ENCODE assay signal across 9 cellular contexts in genomic region chr14:90388437-90388836, GRCh38. TPM values are rescaled to one million over a fixed set of nuclear protein-coding genes. Genes with fewer than 3 reads are reported as not detected.
A peak's percentile ranks its signal among the peaks of the same experiment; 100 is the strongest.
DNase-seq lines count a peak whose midpoint lies in the region; ATAC-seq and TF ChIP-seq lines count a peak whose summit lies in the region.
"Had no signal": no experiment of that assay in that cellular context is flagged by ENCODE, and none has a peak within 500 bp of the region (broad histone marks: within the 10 kb centered on the region; RNA-seq: fewer than 3 reads in every experiment).

No MANE protein-coding gene starts in this region.

- in situ Hi-C loops in IMR-90 (cut with MboI; ENCODE audit: low sequenced_read_pairs) = loop anchor here (25.0 kb wide), 1 partner anchor 774 kb away; no protein-coding TSS in a partner anchor

- H3K9ac ChIP-seq in IMR-90 (ENCODE audit: low read depth, low read length) = no peak overlapping the region
- no peak overlapping the region for H3K9ac ChIP-seq in mesendoderm (ENCODE audit: low read length)

- WGBS in IMR-90 (ENCODE audit: extremely low coverage in 2 of 2, insufficient read length in 1 of 2), 2 experiments = no CpG with 5 or more reads among the region's 4 CpGs
- 41 to 42% methylated on average over 4 of the region's 4 CpGs for WGBS in body of pancreas, 2 donors
- WGBS in mesendoderm (ENCODE audit: extremely low coverage, insufficient coverage, low lambda C conversion rate) = no CpG with 5 or more reads among the region's 4 CpGs

- no peak for TF ChIP-seq RAD21 in IMR-90 (IDR thresholded peaks at IDR 0.05; ENCODE audit: low read length)

- no peaks in the 10 kb centered on the region for H3K36me3 ChIP-seq in IMR-90 (ENCODE audit: control insufficient read depth, insufficient read depth, low read length)
- no peaks in the 10 kb centered on the region for H3K36me3 ChIP-seq in body of pancreas (replicated peaks in 1 of 2; ENCODE audit: insufficient read depth in 1 of 2, low read depth in 2 of 2)
- no peaks in the 10 kb centered on the region for H3K36me3 ChIP-seq in mesendoderm (ENCODE audit: control insufficient read depth, insufficient read depth, low read length)
- H3K36me3 ChIP-seq in uterus = no peaks in the 10 kb centered on the region

- no peak overlapping the region for H3K4me3 ChIP-seq in IMR-90 (ENCODE audit: insufficient read depth, low read depth, low read length)
- no peak overlapping the region for H3K4me3 ChIP-seq in body of pancreas
- no peak overlapping the region for H3K4me3 ChIP-seq in mesendoderm (ENCODE audit: low read length)
- H3K4me3 ChIP-seq in uterus = no peak overlapping the region

- H3K27me3 ChIP-seq in IMR-90 (ENCODE audit: control insufficient read depth, insufficient read depth, low read length) = no peaks in the 10 kb centered on the region
- H3K27me3 ChIP-seq in body of pancreas = no peaks in the 10 kb centered on the region
- H3K27me3 ChIP-seq in mesendoderm (ENCODE audit: insufficient read depth, low read length, poor library complexity) = no peaks in the 10 kb centered on the region
- H3K27me3 ChIP-seq in uterus = no peaks in the 10 kb centered on the region

- intact Hi-C loops in IMR-90 (cut with micrococcal nuclease) = no loop called here
- intact Hi-C loops in body of pancreas (cut with DNase I) = no loop called here
- intact Hi-C loops in uterus (cut with DNase I; ENCODE audit: low total_unique reads) = no loop called here

- H3K9me1 ChIP-seq in IMR-90 (ENCODE audit: insufficient read depth, low read length) = no peaks in the 10 kb centered on the region; the same call in 1 of the 2 replicates

- no peak overlapping the region for H2AFZ ChIP-seq in IMR-90 (replicated peaks; ENCODE audit: low read length, poor library complexity)

- no peak overlapping the region for H2BK20ac ChIP-seq in IMR-90 (ENCODE audit: low read depth, low read length)

- H3K36me3 Mint-ChIP-seq in T-helper 2 cell treated with Interferon-gamma antibody and Interleukin-4, amounts not matched to agents 5 μg/mL and 100 μg/mL, for 36 hours (ENCODE audit: low read depth) = no peaks in the 10 kb centered on the region

- no peaks in the 10 kb centered on the region for H3K9me3 Mint-ChIP-seq in T-helper 2 cell treated with Interferon-gamma antibody and Interleukin-4, amounts not matched to agents 5 μg/mL and 100 μg/mL, for 36 hours

- 0 out of 4 replicates have a peak, but pooled peaks cover 0 to 6% of the 10 kb centered on the region in 2 experiments for H3K79me1 ChIP-seq in IMR-90 (ENCODE audit: low read depth in 1 of 2, low read length in 2 of 2)
- no peaks in the 10 kb centered on the region for H3K79me1 ChIP-seq in mesendoderm (ENCODE audit: low read length)

- H2BK15ac ChIP-seq in IMR-90 (ENCODE audit: low read depth, low read length) (no peak overlapping the region), mesendoderm (replicated peaks; ENCODE audit: low read depth) (no peak overlapping the region)

- H2AK5ac ChIP-seq in IMR-90 (ENCODE audit: low read depth, low read length) = no peak overlapping the region
- no peak overlapping the region for H2AK5ac ChIP-seq in mesendoderm (ENCODE audit: low read length)

- no peak overlapping the region for H3K4me3 Mint-ChIP-seq in T-helper 2 cell treated with Interferon-gamma antibody and Interleukin-4, amounts not matched to agents 5 μg/mL and 100 μg/mL, for 36 hours

- no peak overlapping the region for H4K91ac ChIP-seq in IMR-90 (ENCODE audit: insufficient read depth, low read depth, low read length)

- H3K79me2 ChIP-seq in mesendoderm (ENCODE audit: control insufficient read depth, insufficient read depth, low read length) = no peaks in the 10 kb centered on the region

- no peaks in the 10 kb centered on the region for H3K9me3 ChIP-seq in IMR-90 (ENCODE audit: control insufficient read depth, insufficient read depth, low read length)
- H3K9me3 ChIP-seq in body of pancreas = no peaks in the 10 kb centered on the region
- H3K9me3 ChIP-seq in uterus = no peaks in the 10 kb centered on the region

- H3K23ac ChIP-seq in IMR-90 (ENCODE audit: low read depth, low read length) (no peak overlapping the region), mesendoderm (ENCODE audit: low read length) (no peak overlapping the region)

- H3K27me3 Mint-ChIP-seq in T-helper 2 cell treated with Interferon-gamma antibody and Interleukin-4, amounts not matched to agents 5 μg/mL and 100 μg/mL, for 36 hours (ENCODE audit: low read depth) = no peaks in the 10 kb centered on the region

- TF ChIP-seq CTCF in IMR-90 (conservative IDR thresholded peaks at IDR 0.05; ENCODE audit: low read depth, low read length) (no peak), body of pancreas (IDR thresholded peaks at IDR 0.05) (no peak), uterus (IDR thresholded peaks at IDR 0.05) (no peak)

- no peak overlapping the region for H3K56ac ChIP-seq in IMR-90 (ENCODE audit: extremely low read depth, insufficient read depth, low read length)
- H3K56ac ChIP-seq in mesendoderm (ENCODE audit: low read length) = no peak overlapping the region

- ATAC-seq in IMR-90 (ENCODE audit: low read depth) = peak; percentile 67
- peak; percentile 75 for ATAC-seq in body of pancreas
- ATAC-seq in HG03565 (IDR thresholded peaks at IDR 0.05; ENCODE audit: unreplicated experiment) = no peak

- no peak overlapping the region for H2AK9ac ChIP-seq in IMR-90 (replicated peaks; ENCODE audit: low read depth, low read length, poor library complexity)

- H3K18ac ChIP-seq in IMR-90 (ENCODE audit: low read depth, low read length) = no peak overlapping the region
- H3K18ac ChIP-seq in mesendoderm (ENCODE audit: low read length) = no peak overlapping the region

- dilution Hi-C loops in IMR-90 (cut with HindIII; ENCODE audit: low sequenced_read_pairs, unreplicated experiment) = no loop called here

- no peak overlapping the region for H2BK5ac ChIP-seq in IMR-90 (ENCODE audit: low read depth, low read length, poor library complexity, severe bottlenecking)
- H2BK5ac ChIP-seq in mesendoderm (ENCODE audit: low read length) = no peak overlapping the region

- H4K8ac ChIP-seq in IMR-90 (ENCODE audit: low read depth in 2 of 2, low read length in 2 of 2) (no peak overlapping the region), mesendoderm (ENCODE audit: low read depth, low read length) (no peak overlapping the region)

- H3K4ac ChIP-seq in IMR-90 (ENCODE audit: low read depth, low read length) = no peak overlapping the region
- H3K4ac ChIP-seq in mesendoderm (ENCODE audit: low read depth, low read length) = no peak overlapping the region

- peak; percentile 75 for DNase-seq in EL
- peak; percentile 90 for DNase-seq in IMR-90
- peak; percentile 61 to 73 (median 70) for DNase-seq in body of pancreas
- peak; percentile 77 for DNase-seq in mesendoderm
- no peak for DNase-seq in T-helper 2 cell treated with Interferon-gamma antibody and Interleukin-4, amounts not matched to agents 5 μg/mL and 100 μg/mL, for 36 hours (ENCODE audit: low spot score)
- no peak for DNase-seq in amygdala (lab: John Stamatoyannopoulos, UW)
- DNase-seq in uterus = no peak
- DNase-seq: stimulated activated CD4-positive, alpha-beta T cell treated with anti-CD3 and anti-CD28 coated beads, Interleukin-4, amount 100 ng/mL, for 1 hour had no signal

- peaks cover 18% of the 10 kb centered on the region for H3K4me1 Mint-ChIP-seq in T-helper 2 cell treated with Interferon-gamma antibody and Interleukin-4, amounts not matched to agents 5 μg/mL and 100 μg/mL, for 36 hours (ENCODE audit: low read depth)

- no peak overlapping the region for H3K14ac ChIP-seq in IMR-90 (replicated peaks; ENCODE audit: low read depth, low read length)

- POLR2A ChIA-PET in IMR-90 (lab: Charles Lee; ENCODE audit: unreplicated experiment) = no interaction called here

- no peak overlapping the region for H4K5ac ChIP-seq in IMR-90 (ENCODE audit: low read depth, low read length)
- no peak overlapping the region for H4K5ac ChIP-seq in mesendoderm (ENCODE audit: low read length)

- CTCF ChIA-PET in IMR-90 (lab: Yijun Ruan, JAX) = no interaction called here

- TF ChIP-seq POLR2A in IMR-90 (IDR thresholded peaks at IDR 0.05; ENCODE audit: low read depth, low read length) (no peak), body of pancreas (IDR thresholded peaks at IDR 0.05) (peak in 1 of 3 donors; percentile 34), uterus (IDR thresholded peaks at IDR 0.05) (no peak)

- no TSS peak for BruUV-seq in IMR-90 (replicated peaks; lab: Mats Ljungman, UMichigan)

- H3K4me2 ChIP-seq in IMR-90 (ENCODE audit: low read depth, low read length) (no peak overlapping the region), mesendoderm (ENCODE audit: low read length) (no peak overlapping the region)

- no peaks in the 10 kb centered on the region for H4K20me1 ChIP-seq in IMR-90 (ENCODE audit: insufficient read depth, low read length)

- H2BK120ac ChIP-seq in IMR-90 (ENCODE audit: low read depth, low read length) = 0 out of 2 replicates have a peak overlapping the region, but pooled peaks have one; percentile 9
- H2BK120ac ChIP-seq in mesendoderm (ENCODE audit: low read depth, low read length) = no peak overlapping the region

- H3K4me1 ChIP-seq in IMR-90 (ENCODE audit: control insufficient read depth, insufficient read depth, low read length) (peaks cover 5% of the 10 kb centered on the region), body of pancreas (peaks cover 38% of the 10 kb centered on the region), mesendoderm (ENCODE audit: control insufficient read depth, low read depth, low read length) (no peaks in the 10 kb centered on the region), uterus (peaks cover 0 to 6% of the 10 kb centered on the region in 2 donors)

- no peak overlapping the region; the same call in 1 of the 2 replicates for H3K27ac ChIP-seq in IMR-90 (ENCODE audit: insufficient read depth, low read length)
- peak overlapping the region; percentile 18 to 79 (median 52) for H3K27ac ChIP-seq in body of pancreas
- no peak overlapping the region for H3K27ac ChIP-seq in mesendoderm (ENCODE audit: low read depth, low read length)
- no peak overlapping the region for H3K27ac ChIP-seq in uterus

- H3K27ac Mint-ChIP-seq in T-helper 2 cell treated with Interferon-gamma antibody and Interleukin-4, amounts not matched to agents 5 μg/mL and 100 μg/mL, for 36 hours = no peak overlapping the region

RNA-seq across cellular contexts. Expression of gene CALM1, which starts 8.4 kb away (rescaled TPM):
- total RNA-seq in IMR-90 (2012; rRNA removed) (72.9 and 206 TPM in 2 replicates), body of pancreas (100 to 1,000 TPM; 137 to 199 TPM), uterus (100 to 1,000 TPM; 155 to 248 (median 201) TPM)
- 188 and 231 TPM in 2 replicates for polyA plus RNA-seq in IMR-90 (2012; rRNA removed)
- polyA plus RNA-seq in IMR-90 (2012; cell fraction: cytosol; rRNA removed) = 282 and 543 TPM in 2 replicates
- 112 and 173 TPM in 2 replicates for polyA plus RNA-seq in IMR-90 (2012; cell fraction: nucleus; rRNA removed; ENCODE audit: low replicate concordance)
- 406 TPM for polyA plus RNA-seq in mesendoderm (2013, experiment 1 of 2)
- 423 TPM for polyA plus RNA-seq in mesendoderm (2013, experiment 2 of 2)

RNA-seq across cellular contexts. Expression of gene NRDE2, which starts 56.7 kb away (rescaled TPM):
- total RNA-seq in IMR-90 (2012; rRNA removed) = 7.5 and 9.3 TPM in 2 replicates
- polyA plus RNA-seq in IMR-90 (2012; rRNA removed) = 4.0 and 4.5 TPM in 2 replicates
- 1.7 and 3.9 TPM in 2 replicates for polyA plus RNA-seq in IMR-90 (2012; cell fraction: cytosol; rRNA removed)
- polyA plus RNA-seq in IMR-90 (2012; cell fraction: nucleus; rRNA removed; ENCODE audit: low replicate concordance) = 11.3 and 16.3 TPM in 2 replicates
- 10 to 100 TPM; 11.7 to 65.6 TPM for total RNA-seq in body of pancreas
- polyA plus RNA-seq in mesendoderm (2013, experiment 1 of 2) = 6.8 TPM
- polyA plus RNA-seq in mesendoderm (2013, experiment 2 of 2) = 6.9 TPM
- total RNA-seq in uterus = 10 to 100 TPM in 3 of 4 donors, 1 to 10 TPM in 1; 2.1 to 31.1 (median 27.0) TPM

Comparison
In these comparisons a context has a peak if more than half of its experiments do, and no peak if none do; other contexts are left out.
1. DNase-seq: peak in EL (single experiment), IMR-90 (single experiment), body of pancreas (4 of 4) and mesendoderm (single experiment); none in T-helper 2 cell treated with Interferon-gamma antibody and Interleukin-4, amounts not matched to agents 5 μg/mL and 100 μg/mL, for 36 hours (single experiment), amygdala (0 of 56) and uterus (0 of 2).
2. H3K27ac ChIP-seq: peak in body of pancreas (4 of 4); none in IMR-90 (single experiment), mesendoderm (single experiment) and uterus (0 of 2).